In the genomic region with DNA sequence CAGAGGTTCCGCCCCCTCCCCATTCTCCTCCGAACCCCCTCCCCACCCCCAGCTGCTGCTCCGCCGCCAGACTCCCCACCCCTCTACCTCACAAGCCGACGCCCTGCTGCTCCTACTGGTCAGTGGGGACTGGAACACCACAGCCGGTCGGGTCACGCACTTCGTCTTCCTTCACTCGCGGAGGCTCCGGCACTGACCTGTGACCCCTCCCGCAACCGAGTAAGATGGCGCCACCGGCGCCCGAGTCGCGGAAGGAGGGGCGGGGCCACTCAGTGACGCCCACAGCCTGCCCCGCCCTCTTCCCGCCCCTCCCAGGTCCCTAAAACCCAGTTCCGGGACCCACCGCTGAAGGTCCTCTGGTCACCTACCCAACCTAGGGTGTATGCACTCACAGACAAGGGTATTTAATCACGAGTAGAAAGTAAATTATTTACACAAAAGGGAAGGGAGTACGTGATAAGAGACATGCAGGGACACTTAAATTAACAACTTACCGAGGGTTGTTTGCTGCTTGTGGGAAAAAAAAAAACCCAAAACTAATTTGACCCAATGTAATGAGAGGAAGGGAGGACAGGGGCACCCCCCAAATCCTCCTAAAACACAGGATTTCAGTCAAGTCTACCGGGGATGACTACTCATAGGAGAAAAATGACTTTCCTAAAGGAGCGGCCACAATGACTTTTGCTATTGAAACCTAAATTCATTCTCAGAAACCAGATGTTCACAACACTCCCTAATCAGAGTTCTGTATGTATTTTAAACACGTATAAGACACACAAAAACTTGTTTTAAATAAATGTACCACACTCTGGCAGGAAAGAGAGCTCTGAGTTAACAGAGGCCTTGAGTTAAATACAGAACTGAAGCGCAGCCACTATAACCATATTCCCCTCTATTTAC, we compare ENCODE assay signal across 8 cellular contexts.
DNase-seq lines count a peak whose midpoint lies in the region; ATAC-seq lines count a peak whose summit lies in the region.

A gene with protein sequence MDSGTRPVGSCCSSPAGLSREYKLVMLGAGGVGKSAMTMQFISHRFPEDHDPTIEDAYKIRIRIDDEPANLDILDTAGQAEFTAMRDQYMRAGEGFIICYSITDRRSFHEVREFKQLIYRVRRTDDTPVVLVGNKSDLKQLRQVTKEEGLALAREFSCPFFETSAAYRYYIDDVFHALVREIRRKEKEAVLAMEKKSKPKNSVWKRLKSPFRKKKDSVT (minus strand): TSS at position 194 of the 900 bp plus-strand sequence. CDS start 588 bp downstream, outside the sequence.

- H3K27ac Mint-ChIP-seq in dendritic cell treated with granulocyte-macrophage colony-stimulating factor and Interleukin-4, amounts not matched to agents 40 ng/mL and 50 ng/mL, for 4 days = peak within 1 kb of the TSS; percentile 98

- intact Hi-C loops in dendritic cell treated with granulocyte-macrophage colony-stimulating factor and Interleukin-4, amounts not matched to agents 40 ng/mL and 50 ng/mL, for 4 days (cut with micrococcal nuclease) = loop anchor here (2.0 kb wide), 1 partner anchor 53 kb away; the partner anchor contains the start of gene SYT11

- no peaks in the 10 kb centered on the region for H3K9me3 Mint-ChIP-seq in dendritic cell treated with granulocyte-macrophage colony-stimulating factor and Interleukin-4, amounts not matched to agents 40 ng/mL and 50 ng/mL, for 4 days

- ATAC-seq in GM19035 (IDR thresholded peaks at IDR 0.05; ENCODE audit: unreplicated experiment) (peak; percentile 76), HG03342 (IDR thresholded peaks at IDR 0.05; ENCODE audit: unreplicated experiment) (peak; percentile 77)

- DNase-seq in Ammon's horn (ENCODE audit: low spot score) = peak; percentile 89
- DNase-seq in NCI-H526 treated with DMSO at 0.1 percent for 48 hours (lab: John Stamatoyannopoulos, UW) = peak; percentile 81
- peak; percentile 84 for DNase-seq in activated CD4-positive, alpha-beta T cell treated with anti-CD3 and anti-CD28 coated beads, Interleukin-2, amount 50 U/mL, for 1 hour
- peak; percentile 94 for DNase-seq in left kidney (ENCODE audit: low read depth, low spot score)
- DNase-seq in stimulated activated CD4-positive, alpha-beta T cell treated with anti-CD3 and anti-CD28 coated beads, Interleukin-2, amount 100 ng/mL, for 24 hours = peak; percentile 85 to 89

- H3K36me3 Mint-ChIP-seq in dendritic cell treated with granulocyte-macrophage colony-stimulating factor and Interleukin-4, amounts not matched to agents 40 ng/mL and 50 ng/mL, for 4 days (ENCODE audit: low read depth) = peaks cover 49% of the 10 kb centered on the region

- H3K4me1 Mint-ChIP-seq in dendritic cell treated with granulocyte-macrophage colony-stimulating factor and Interleukin-4, amounts not matched to agents 40 ng/mL and 50 ng/mL, for 4 days (ENCODE audit: low read depth) = peaks cover 15% of the 10 kb centered on the region

- peak within 1 kb of the TSS; percentile 98 for H3K4me3 Mint-ChIP-seq in dendritic cell treated with granulocyte-macrophage colony-stimulating factor and Interleukin-4, amounts not matched to agents 40 ng/mL and 50 ng/mL, for 4 days

- no peaks in the 10 kb centered on the region for H3K27me3 Mint-ChIP-seq in dendritic cell treated with granulocyte-macrophage colony-stimulating factor and Interleukin-4, amounts not matched to agents 40 ng/mL and 50 ng/mL, for 4 days

Comparison
In these comparisons a context has a peak if more than half of its experiments do, and no peak if none do; other contexts are left out.
1. Peak in every context shown above with its lines: DNase-seq and ATAC-seq.